In genomic region chr2:109516445-109517117, GRCh38 we compare ENCODE assay signal across 1 cellular context.
TF ChIP-seq lines count a peak whose summit lies in the region.

No MANE protein-coding gene starts in this region.

TF ChIP-seq in HepG2, 621 proteins besides CTCF, POLR2A, EP300 and RAD21 (continued from another document and continues in another):
- TF ChIP-seq ZNF512B (CRISPR knock-in tag; IDR thresholded peaks at IDR 0.05; ENCODE audit: borderline replicate concordance) (peak; percentile 40; the same call in 1 of the 2 replicates), KDM5B (CRISPR knock-in tag; IDR thresholded peaks at IDR 0.05; ENCODE audit: borderline replicate concordance) (0 out of 2 replicates have a peak, but pooled peaks have one; percentile 52), ZNF362 (CRISPR knock-in tag; IDR thresholded peaks at IDR 0.05; ENCODE audit: borderline replicate concordance) (no peak), ZNF275 (CRISPR knock-in tag; IDR thresholded peaks at IDR 0.05; ENCODE audit: borderline replicate concordance) (no peak), ZNF33B (CRISPR knock-in tag; IDR thresholded peaks at IDR 0.05) (peak; percentile 27; the same call in 1 of the 2 replicates), SMARCE1 (IDR thresholded peaks at IDR 0.05; ENCODE audit: borderline replicate concordance) (no peak), HMG20B (CRISPR knock-in tag; conservative IDR thresholded peaks at IDR 0.05) (no peak), CBX5 (CRISPR knock-in tag; IDR thresholded peaks at IDR 0.05; ENCODE audit: borderline replicate concordance) (0 out of 2 replicates have a peak, but pooled peaks have one; percentile 12), GMEB1 (CRISPR knock-in tag; IDR thresholded peaks at IDR 0.05; ENCODE audit: borderline replicate concordance) (0 out of 2 replicates have a peak, but pooled peaks have one; percentile 22), HOMEZ (CRISPR knock-in tag; IDR thresholded peaks at IDR 0.05; ENCODE audit: low read depth) (peak; percentile 61; the same call in 1 of the 2 replicates), ZNF580 (CRISPR knock-in tag; IDR thresholded peaks at IDR 0.05; ENCODE audit: borderline replicate concordance, low read depth) (peak; percentile 62; the same call in 1 of the 2 replicates), HINFP (CRISPR knock-in tag; IDR thresholded peaks at IDR 0.05; ENCODE audit: low read depth) (no peak; the same call in 1 of the 2 replicates), BRD4 (CRISPR knock-in tag; IDR thresholded peaks at IDR 0.05) (no peak), PRPF4 (IDR thresholded peaks at IDR 0.05; ENCODE audit: low read depth, low read length, poor library complexity, severe bottlenecking) (no peak), DRAP1 (CRISPR knock-in tag; IDR thresholded peaks at IDR 0.05) (no peak), XBP1 (CRISPR knock-in tag; IDR thresholded peaks at IDR 0.05) (no peak), LCORL (IDR thresholded peaks at IDR 0.05) (no peak), LCORL (CRISPR knock-in tag; IDR thresholded peaks at IDR 0.05) (0 out of 2 replicates have a peak, but pooled peaks have one; percentile 71), ARID5B (CRISPR knock-in tag; IDR thresholded peaks at IDR 0.05) (no peak), RORA (CRISPR knock-in tag; IDR thresholded peaks at IDR 0.05) (no peak), RBAK (CRISPR knock-in tag; IDR thresholded peaks at IDR 0.05) (no peak), KLF16 (CRISPR knock-in tag; IDR thresholded peaks at IDR 0.05) (peak in 1 of 2 experiments; percentile 57; a peak in 1 of 4 replicates), ZNF234 (CRISPR knock-in tag; conservative IDR thresholded peaks at IDR 0.05) (no peak), NRL (CRISPR knock-in tag; IDR thresholded peaks at IDR 0.05; ENCODE audit: borderline replicate concordance) (peak; percentile 85), ZNF34 (CRISPR knock-in tag; IDR thresholded peaks at IDR 0.05; ENCODE audit: borderline replicate concordance) (no peak), HOXA7 (CRISPR knock-in tag; IDR thresholded peaks at IDR 0.05) (no peak), ZNF282 (IDR thresholded peaks at IDR 0.05; ENCODE audit: partially characterized antibody) (no peak), KDM5A (IDR thresholded peaks at IDR 0.05; ENCODE audit: borderline replicate concordance, low read length) (no peak), SP140L (CRISPR knock-in tag; IDR thresholded peaks at IDR 0.05; ENCODE audit: borderline replicate concordance) (peak; percentile 38; the same call in 1 of the 2 replicates), CREBL2 (CRISPR knock-in tag; IDR thresholded peaks at IDR 0.05; ENCODE audit: borderline replicate concordance) (no peak), POGK (CRISPR knock-in tag; conservative IDR thresholded peaks at IDR 0.05) (peak; percentile 79), KAT2B (IDR thresholded peaks at IDR 0.05; ENCODE audit: borderline replicate concordance, low read depth, low read length) (no peak), SAP130 (CRISPR knock-in tag; IDR thresholded peaks at IDR 0.05; ENCODE audit: low read depth) (peak; percentile 41), POLR2AphosphoS2 (IDR thresholded peaks at IDR 0.05; ENCODE audit: low read depth, low read length) (no peak), GPBP1L1 (CRISPR knock-in tag; IDR thresholded peaks at IDR 0.05) (no peak), NR2F6 (IDR thresholded peaks at IDR 0.05) (no peak), NR2F6 (CRISPR knock-in tag; IDR thresholded peaks at IDR 0.05) (peak; percentile 69; the same call in 1 of the 2 replicates), ZFX (CRISPR knock-in tag; IDR thresholded peaks at IDR 0.05; ENCODE audit: low read depth) (peak; percentile 67), GATAD2A (CRISPR knock-in tag; IDR thresholded peaks at IDR 0.05) (peak; percentile 67; the same call in 1 of the 2 replicates), CCAR2 (optimal IDR thresholded peaks at IDR 0.05; ENCODE audit: low read depth, low read length) (no peak), ZNF496 (CRISPR knock-in tag; IDR thresholded peaks at IDR 0.05; ENCODE audit: insufficient replicate concordance) (no peak), SP1 (IDR thresholded peaks at IDR 0.05) (no peak), SP1 (CRISPR knock-in tag; IDR thresholded peaks at IDR 0.05) (peak; percentile 44; the same call in 1 of the 2 replicates), ZNF576 (CRISPR knock-in tag; IDR thresholded peaks at IDR 0.05) (0 out of 2 replicates have a peak, but pooled peaks have one; percentile 86), STAG1 (CRISPR knock-in tag; IDR thresholded peaks at IDR 0.05) (peak; percentile 100)
